Comparison of ENCODE assay signal across 14 cellular contexts in genomic region chr14:79967453-79967852, GRCh38.
"Had no signal": no experiment of that assay in that cellular context is flagged by ENCODE, and none has a peak within 500 bp of the region (broad histone marks: within the 10 kb centered on the region; RNA-seq: fewer than 3 reads in every experiment).

No MANE protein-coding gene starts in this region.

- H3K79me2 ChIP-seq: hepatocyte had no signal

- ATAC-seq: gastrocnemius medialis; left colon; naive thymus-derived CD4-positive, alpha-beta T cell; sciatic nerve had no signal

- H3K4me2 ChIP-seq: hepatocyte had no signal

- H3K27me3 ChIP-seq: gastrocnemius medialis, hepatocyte, neutrophil had no signal

- H3K4me3 ChIP-seq: coronary artery, gastrocnemius medialis, hepatocyte had no signal

- H2AFZ ChIP-seq: hepatocyte had no signal

- DNase-seq: effector CD4-positive, alpha-beta T cell; endodermal cell; erythroblast; gastrocnemius medialis; glutamatergic neuron; left colon; naive thymus-derived CD4-positive, alpha-beta T cell; nephron progenitor cell; stimulated activated naive CD4-positive, alpha-beta T cell; trophoblast cell had no signal

- H3K4me1 ChIP-seq: gastrocnemius medialis had no signal

- H3K36me3 ChIP-seq: gastrocnemius medialis, neutrophil had no signal

- H3K27ac ChIP-seq: coronary artery, gastrocnemius medialis, hepatocyte, neutrophil had no signal

- H3K9me3 ChIP-seq: gastrocnemius medialis, neutrophil had no signal
